Comparison of ENCODE assay signal across 14 cellular contexts in the genomic region with DNA sequence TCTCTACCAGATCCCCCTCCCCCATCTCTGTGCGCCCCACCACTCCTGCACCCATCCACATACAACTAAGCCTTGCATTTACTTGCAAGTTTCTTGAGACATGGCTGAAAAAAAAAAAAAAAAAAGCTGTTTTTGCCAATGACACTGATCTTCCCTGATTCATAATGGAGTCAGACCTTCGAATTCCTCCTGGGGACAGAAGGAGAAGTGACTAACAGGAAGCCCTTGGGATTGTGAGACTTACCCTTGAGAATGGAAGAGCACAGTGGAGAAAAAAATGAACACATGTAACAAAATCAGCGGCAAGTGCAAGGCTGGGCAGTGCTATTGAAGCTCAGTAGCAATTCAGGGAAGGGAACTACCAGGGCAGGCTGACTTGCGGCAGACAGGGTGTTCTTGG.
DNase-seq lines count a peak whose midpoint lies in the region; ATAC-seq and TF ChIP-seq lines count a peak whose summit lies in the region.
"Had no signal": no experiment of that assay in that cellular context is flagged by ENCODE, and none has a peak within 500 bp of the region (broad histone marks: within the 10 kb centered on the region; RNA-seq: fewer than 3 reads in every experiment).

No MANE protein-coding gene starts in this region.

- peak overlapping the region; percentile 41; the same call in 1 of the 2 replicates for H3K4me2 ChIP-seq in PC-3 (ENCODE audit: low read length)

- no peaks in the 10 kb centered on the region for H3K36me3 Mint-ChIP-seq in chondrocyte (ENCODE audit: low read depth)
- H3K36me3 Mint-ChIP-seq in mesothelial cell of epicardium = no peaks in the 10 kb centered on the region
- H3K36me3 Mint-ChIP-seq in activated naive CD4-positive, alpha-beta T cell treated with anti-CD3 and anti-CD28 coated beads, Interleukin-2, amount 50 U/mL, for 72 hours = peaks cover 0 to 15% of the 10 kb centered on the region in 2 donors

- TF ChIP-seq CTCF in PC-3 (conservative IDR thresholded peaks at IDR 0.05; ENCODE audit: low read depth, low read length) (no peak), chondrocyte (IDR thresholded peaks at IDR 0.05) (no peak), mesothelial cell of epicardium (IDR thresholded peaks at IDR 0.05; ENCODE audit: unreplicated experiment) (no peak)

- POLR2A ChIA-PET in PC-3 (lab: Charles Lee; ENCODE audit: unreplicated experiment) = interaction anchor here (1.0 kb wide), 1 partner anchor 204 kb away, joined by 10 read pairs; no protein-coding TSS in a partner anchor

- H2AFZ ChIP-seq in PC-3 (ENCODE audit: low read length) = no peak overlapping the region

- H3K4me3 ChIP-seq in PC-3 (ENCODE audit: low read length) = no peak overlapping the region
- H3K4me3 ChIP-seq: HAP-1, pancreas had no signal

- H3K36me3 ChIP-seq in PC-3 (ENCODE audit: low read depth, low read length) = no peaks in the 10 kb centered on the region
- H3K36me3 ChIP-seq: HAP-1, pancreas had no signal

- H3K4me1 Mint-ChIP-seq in chondrocyte (ENCODE audit: low read depth) (peaks cover 25% of the 10 kb centered on the region), mesothelial cell of epicardium (peaks cover 23% of the 10 kb centered on the region)

- H3K27ac Mint-ChIP-seq in chondrocyte (ENCODE audit: unreplicated experiment) = peak overlapping the region; percentile 93
- H3K27ac Mint-ChIP-seq in mesothelial cell of epicardium = peak overlapping the region; percentile 86
- H3K27ac Mint-ChIP-seq in activated naive CD4-positive, alpha-beta T cell treated with anti-CD3 and anti-CD28 coated beads, Interleukin-2, amount 50 U/mL, for 72 hours = no peak overlapping the region

- no TSS peak for BruUV-seq in PC-3 (replicated peaks; lab: Mats Ljungman, UMichigan)

- H3K4me3 Mint-ChIP-seq in chondrocyte (ENCODE audit: unreplicated experiment) (no peak overlapping the region), mesothelial cell of epicardium (no peak overlapping the region)
- H3K4me3 Mint-ChIP-seq: dendritic cell treated with granulocyte-macrophage colony-stimulating factor and Interleukin-4, amounts not matched to agents 40 ng/mL and 50 ng/mL, for 4 days had no signal

- H3K27me3 Mint-ChIP-seq in chondrocyte (ENCODE audit: low read depth) (no peaks in the 10 kb centered on the region), mesothelial cell of epicardium (ENCODE audit: low read depth) (no peaks in the 10 kb centered on the region)

- no peaks in the 10 kb centered on the region for H4K20me1 ChIP-seq in PC-3 (ENCODE audit: low read length)

- DNase-seq in AG08396 (ENCODE audit: low spot score) (peak; percentile 48), PC-3 (peak; percentile 84), chondrocyte (ENCODE audit: low spot score) (peak; percentile 18), mesothelial cell of epicardium (ENCODE audit: low spot score in 2 of 2, unreplicated experiment in 2 of 2) (no peak), anterior cingulate cortex (lab: John Stamatoyannopoulos, UW) (no peak), germinal center (ENCODE audit: low spot score) (no peak)
- DNase-seq in activated naive CD4-positive, alpha-beta T cell treated with anti-CD3 and anti-CD28 coated beads, Interleukin-2, amount 50 U/mL, for 72 hours (ENCODE audit: low spot score in 2 of 2) = no peak
- DNase-seq: activated naive CD4-positive, alpha-beta T cell treated with anti-CD3 and anti-CD28 coated beads, Interleukin-2, amount 50 U/mL, for 16 hours; NCI-H510A; pancreas had no signal

- H3K79me2 ChIP-seq in PC-3 (ENCODE audit: low read length) = no peaks in the 10 kb centered on the region

- H3K9me3 Mint-ChIP-seq in chondrocyte (ENCODE audit: low read depth) (peaks cover 16% of the 10 kb centered on the region), mesothelial cell of epicardium (peaks cover 22% of the 10 kb centered on the region)
- peaks cover 0 to 4% of the 10 kb centered on the region in 2 donors for H3K9me3 Mint-ChIP-seq in activated naive CD4-positive, alpha-beta T cell treated with anti-CD3 and anti-CD28 coated beads, Interleukin-2, amount 50 U/mL, for 72 hours
- H3K9me3 Mint-ChIP-seq: dendritic cell treated with granulocyte-macrophage colony-stimulating factor and Interleukin-4, amounts not matched to agents 40 ng/mL and 50 ng/mL, for 4 days had no signal

- intact Hi-C loops in PC-3 (cut with micrococcal nuclease) = loop anchor here (5.0 to 10.0 kb wide), 2 partner anchors 37 to 75 kb away; no protein-coding TSS in a partner anchor

- CTCF ChIA-PET in PC-3 (lab: Charles Lee) = interaction anchor here (0.5 to 0.6 kb wide), 3 partner anchors 84 to 360 kb away, joined by 3 to 9 read pairs (median 6); no protein-coding TSS in a partner anchor

- H3K9me3 ChIP-seq in PC-3 (ENCODE audit: low read length) = no peaks in the 10 kb centered on the region
- H3K9me3 ChIP-seq: HAP-1, pancreas had no signal

- no peaks in the 10 kb centered on the region for H3K27me3 ChIP-seq in PC-3 (ENCODE audit: low read length)

- H3K27ac ChIP-seq in PC-3 (ENCODE audit: low read length) = peak overlapping the region; percentile 48
- H3K27ac ChIP-seq: pancreas had no signal

- H3F3A ChIP-seq in PC-3 (ENCODE audit: low read length, unreplicated experiment) = no peaks in the 10 kb centered on the region

- ATAC-seq in PC-3 = peak; percentile 74
- ATAC-seq in activated naive CD4-positive, alpha-beta T cell treated with anti-CD3 and anti-CD28 coated beads, Interleukin-2, amount 50 U/mL, for 72 hours = no peak
- ATAC-seq in GM18868 (IDR thresholded peaks at IDR 0.05; ENCODE audit: unreplicated experiment) = no peak
- ATAC-seq: pancreas, Right ventricle myocardium inferior had no signal

- H3K9ac ChIP-seq in PC-3 (ENCODE audit: low read length) = no peak overlapping the region

- H3K9me2 ChIP-seq in PC-3 (replicated peaks; ENCODE audit: low read length) = no peaks in the 10 kb centered on the region

- peaks cover 32% of the 10 kb centered on the region for H3K4me1 ChIP-seq in PC-3 (ENCODE audit: insufficient read depth, low read length)
- H3K4me1 ChIP-seq: HAP-1 had no signal

Comparison
In these comparisons a context has a peak if more than half of its experiments do, and no peak if none do; other contexts are left out.
1. DNase-seq: peak in AG08396 (single experiment), PC-3 (single experiment) and chondrocyte (single experiment); none in mesothelial cell of epicardium (0 of 2), activated naive CD4-positive, alpha-beta T cell treated with anti-CD3 and anti-CD28 coated beads, Interleukin-2, amount 50 U/mL, for 72 hours (0 of 2), anterior cingulate cortex (0 of 58) and germinal center (single experiment).
2. H3K27ac Mint-ChIP-seq: peak in chondrocyte (single experiment) and mesothelial cell of epicardium (single experiment); none in activated naive CD4-positive, alpha-beta T cell treated with anti-CD3 and anti-CD28 coated beads, Interleukin-2, amount 50 U/mL, for 72 hours (0 of 2).